21 cellular contexts compared by ENCODE assay signal in genomic region chr2:158544998-158545397, GRCh38.
"Had no signal": no experiment of that assay in that cellular context is flagged by ENCODE, and none has a peak within 500 bp of the region (broad histone marks: within the 10 kb centered on the region; RNA-seq: fewer than 3 reads in every experiment).

No MANE protein-coding gene starts in this region.

- H3K27ac ChIP-seq: gastrocnemius medialis, right atrium auricular region, tibial artery had no signal

- H3K27me3 ChIP-seq: gastrocnemius medialis, right atrium auricular region, tibial artery had no signal

- H3K4me3 Mint-ChIP-seq: activated CD4-positive, alpha-beta T cell treated with anti-CD3 and anti-CD28 coated beads, Interleukin-2, amount 10 ng/mL, durations not matched to agents 7 days and 5 days; activated CD8-positive, alpha-beta T cell treated with anti-CD3 and anti-CD28 coated beads, Interleukin-2, amount 10 ng/mL, durations not matched to agents 7 days and 5 days; activated naive CD4-positive, alpha-beta T cell treated with anti-CD3 and anti-CD28 coated beads for 36 hours; activated T-cell treated with anti-CD3 and anti-CD28 coated beads, Interleukin-2, amount 50 U/mL, for 4 hours; mesothelial cell of epicardium; natural killer cell treated with Interleukin-12 subunit alpha and Interleukin-12 subunit beta and Interleukin-15 and Interleukin-18, amount 100 ng/mL, for 72 hours; T-helper 2 cell treated with Interferon-gamma antibody and Interleukin-4, amounts not matched to agents 5 μg/mL and 100 μg/mL, for 36 hours had no signal

- H3K4me3 ChIP-seq: gastrocnemius medialis, lung, right atrium auricular region, tibial artery had no signal

- H3K36me3 Mint-ChIP-seq: natural killer cell treated with Interleukin-12 subunit alpha and Interleukin-12 subunit beta and Interleukin-15 and Interleukin-18, amount 100 ng/mL, for 72 hours had no signal

- H3K9me3 ChIP-seq: gastrocnemius medialis, right atrium auricular region, tibial artery had no signal

- H3K27me3 Mint-ChIP-seq: activated CD4-positive, alpha-beta T cell treated with anti-CD3 and anti-CD28 coated beads, Interleukin-2, amount 10 ng/mL, durations not matched to agents 7 days and 5 days; natural killer cell treated with Interleukin-12 subunit alpha and Interleukin-12 subunit beta and Interleukin-15 and Interleukin-18, amount 100 ng/mL, for 72 hours; progenitor cell of endocrine pancreas had no signal

- H3K4me1 ChIP-seq: tibial artery had no signal

- ATAC-seq: activated CD8-positive, alpha-beta T cell treated with anti-CD3 and anti-CD28 coated beads, Interleukin-2, amount 10 ng/mL, durations not matched to agents 7 days and 5 days; activated T-cell treated with anti-CD3 and anti-CD28 coated beads, Interleukin-2, amount 50 U/mL, for 4 hours; esophagus mucosa; gastrocnemius medialis; natural killer cell treated with Interleukin-12 subunit alpha and Interleukin-12 subunit beta and Interleukin-15 and Interleukin-18, amount 100 ng/mL, for 72 hours had no signal

- DNase-seq: activated CD4-positive, alpha-beta T cell treated with anti-CD3 and anti-CD28 coated beads, Interleukin-2, amount 10 ng/mL, durations not matched to agents 7 days and 5 days; activated CD8-positive, alpha-beta T cell treated with anti-CD3 and anti-CD28 coated beads, Interleukin-2, amount 10 ng/mL, durations not matched to agents 7 days and 5 days; activated naive CD4-positive, alpha-beta T cell treated with anti-CD3 and anti-CD28 coated beads for 36 hours; activated T-cell treated with anti-CD3 and anti-CD28 coated beads, Interleukin-2, amount 50 U/mL, for 4 hours; cerebellar nuclear complex; cortex of kidney; effector CD4-positive, alpha-beta T cell; gastrocnemius medialis; stimulated activated CD4-positive, alpha-beta T cell treated with anti-CD3 and anti-CD28 coated beads, Interleukin-12 subunit alpha, Interleukin-12 subunit beta, amount 100 ng/mL, for 4 hours; stimulated activated CD4-positive, alpha-beta T cell treated with anti-CD3 and anti-CD28 coated beads, Interleukin-1b, Interleukin-23, amount 100 ng/mL, for 48 hours; stimulated activated CD8-positive, alpha-beta memory T cell treated with anti-CD3 and anti-CD28 coated beads, Interleukin-4, amount 100 ng/mL, for 48 hours; stimulated activated naive CD4-positive, alpha-beta T cell treated with Interleukin-2 at 50 U/mL for 16 hours; substantia nigra; tibial artery had no signal

- H3K9me3 Mint-ChIP-seq: activated CD4-positive, alpha-beta T cell treated with anti-CD3 and anti-CD28 coated beads, Interleukin-2, amount 10 ng/mL, durations not matched to agents 7 days and 5 days; activated naive CD4-positive, alpha-beta T cell treated with anti-CD3 and anti-CD28 coated beads for 36 hours; activated T-cell treated with anti-CD3 and anti-CD28 coated beads, Interleukin-2, amount 50 U/mL, for 4 hours; mesothelial cell of epicardium; natural killer cell treated with Interleukin-12 subunit alpha and Interleukin-12 subunit beta and Interleukin-15 and Interleukin-18, amount 100 ng/mL, for 72 hours; T-helper 2 cell treated with Interferon-gamma antibody and Interleukin-4, amounts not matched to agents 5 μg/mL and 100 μg/mL, for 36 hours had no signal

- H3K36me3 ChIP-seq: gastrocnemius medialis had no signal

- H3K27ac Mint-ChIP-seq: activated CD4-positive, alpha-beta T cell treated with anti-CD3 and anti-CD28 coated beads, Interleukin-2, amount 10 ng/mL, durations not matched to agents 7 days and 5 days; activated CD8-positive, alpha-beta T cell treated with anti-CD3 and anti-CD28 coated beads, Interleukin-2, amount 10 ng/mL, durations not matched to agents 7 days and 5 days; activated naive CD4-positive, alpha-beta T cell treated with anti-CD3 and anti-CD28 coated beads for 36 hours; mesothelial cell of epicardium; natural killer cell treated with Interleukin-12 subunit alpha and Interleukin-12 subunit beta and Interleukin-15 and Interleukin-18, amount 100 ng/mL, for 72 hours; progenitor cell of endocrine pancreas; T-helper 2 cell treated with Interferon-gamma antibody and Interleukin-4, amounts not matched to agents 5 μg/mL and 100 μg/mL, for 36 hours had no signal
